26 cellular contexts compared by ENCODE assay signal in genomic region chr5:33738097-33738496, GRCh38.
"Had no signal": no experiment of that assay in that cellular context is flagged by ENCODE, and none has a peak within 500 bp of the region (broad histone marks: within the 10 kb centered on the region; RNA-seq: fewer than 3 reads in every experiment).

No MANE protein-coding gene starts in this region.

- H3K36me3 Mint-ChIP-seq: activated naive CD4-positive, alpha-beta T cell treated with anti-CD3 and anti-CD28 coated beads, Interleukin-2, amount 10 ng/mL, durations not matched to agents 7 days and 5 days; activated naive CD4-positive, alpha-beta T cell treated with anti-CD3 and anti-CD28 coated beads, Interleukin-2, amount 50 U/mL, for 72 hours; activated naive CD8-positive, alpha-beta T cell treated with anti-CD3 and anti-CD28 coated beads, Interleukin-2, amount 10 ng/mL, durations not matched to agents 7 days and 5 days; brain; WTC11 had no signal

- H3K9me3 Mint-ChIP-seq: activated CD4-positive, alpha-beta memory T cell treated with anti-CD3 and anti-CD28 coated beads, Interleukin-2, amount 10 ng/mL, durations not matched to agents 7 days and 5 days; activated CD4-positive, alpha-beta T cell treated with anti-CD3 and anti-CD28 coated beads, Interleukin-2, amount 10 ng/mL, durations not matched to agents 7 days and 5 days; activated naive CD4-positive, alpha-beta T cell treated with anti-CD3 and anti-CD28 coated beads, Interleukin-2, amount 10 ng/mL, durations not matched to agents 7 days and 5 days; activated naive CD4-positive, alpha-beta T cell treated with anti-CD3 and anti-CD28 coated beads, Interleukin-2, amount 50 U/mL, for 72 hours; activated naive CD8-positive, alpha-beta T cell treated with anti-CD3 and anti-CD28 coated beads, Interleukin-2, amount 10 ng/mL, durations not matched to agents 7 days and 5 days; activated T-cell treated with anti-CD3 and anti-CD28 coated beads, Interleukin-2, amount 50 U/mL, for 24 hours; activated T-cell treated with anti-CD3 and anti-CD28 coated beads, Interleukin-2, amount 50 U/mL, for 72 hours; effector memory CD8-positive, alpha-beta T cell; WTC11 had no signal

- H3K27me3 ChIP-seq: ascending aorta, esophagus squamous epithelium, gastroesophageal sphincter had no signal

- ATAC-seq: activated naive CD4-positive, alpha-beta T cell treated with anti-CD3 and anti-CD28 coated beads, Interleukin-2, amount 50 U/mL, for 72 hours; activated T-cell treated with anti-CD3 and anti-CD28 coated beads, Interleukin-2, amount 50 U/mL, for 72 hours; effector memory CD8-positive, alpha-beta T cell; gastroesophageal sphincter; WTC11 had no signal

- H3K4me3 Mint-ChIP-seq: activated CD4-positive, alpha-beta memory T cell treated with anti-CD3 and anti-CD28 coated beads, Interleukin-2, amount 10 ng/mL, durations not matched to agents 7 days and 5 days; activated CD4-positive, alpha-beta T cell treated with anti-CD3 and anti-CD28 coated beads, Interleukin-2, amount 10 ng/mL, durations not matched to agents 7 days and 5 days; activated naive CD4-positive, alpha-beta T cell treated with anti-CD3 and anti-CD28 coated beads, Interleukin-2, amount 10 ng/mL, durations not matched to agents 7 days and 5 days; activated naive CD8-positive, alpha-beta T cell treated with anti-CD3 and anti-CD28 coated beads, Interleukin-2, amount 10 ng/mL, durations not matched to agents 7 days and 5 days; activated T-cell treated with anti-CD3 and anti-CD28 coated beads, Interleukin-2, amount 50 U/mL, for 24 hours; activated T-cell treated with anti-CD3 and anti-CD28 coated beads, Interleukin-2, amount 50 U/mL, for 72 hours; brain; effector memory CD8-positive, alpha-beta T cell; WTC11 had no signal

- H3K27me3 Mint-ChIP-seq: activated CD4-positive, alpha-beta memory T cell treated with anti-CD3 and anti-CD28 coated beads, Interleukin-2, amount 10 ng/mL, durations not matched to agents 7 days and 5 days; activated T-cell treated with anti-CD3 and anti-CD28 coated beads, Interleukin-2, amount 50 U/mL, for 24 hours; brain had no signal

- H3K27ac Mint-ChIP-seq: activated CD4-positive, alpha-beta memory T cell treated with anti-CD3 and anti-CD28 coated beads, Interleukin-2, amount 10 ng/mL, durations not matched to agents 7 days and 5 days; activated CD4-positive, alpha-beta T cell treated with anti-CD3 and anti-CD28 coated beads, Interleukin-2, amount 10 ng/mL, durations not matched to agents 7 days and 5 days; activated naive CD4-positive, alpha-beta T cell treated with anti-CD3 and anti-CD28 coated beads, Interleukin-2, amount 10 ng/mL, durations not matched to agents 7 days and 5 days; activated naive CD4-positive, alpha-beta T cell treated with anti-CD3 and anti-CD28 coated beads, Interleukin-2, amount 50 U/mL, for 72 hours; activated naive CD8-positive, alpha-beta T cell treated with anti-CD3 and anti-CD28 coated beads, Interleukin-2, amount 10 ng/mL, durations not matched to agents 7 days and 5 days; activated T-cell treated with anti-CD3 and anti-CD28 coated beads, Interleukin-2, amount 50 U/mL, for 24 hours; activated T-cell treated with anti-CD3 and anti-CD28 coated beads, Interleukin-2, amount 50 U/mL, for 72 hours; brain; effector memory CD8-positive, alpha-beta T cell; WTC11 had no signal

- H3K4me1 Mint-ChIP-seq: activated CD4-positive, alpha-beta memory T cell treated with anti-CD3 and anti-CD28 coated beads, Interleukin-2, amount 10 ng/mL, durations not matched to agents 7 days and 5 days; activated CD4-positive, alpha-beta T cell treated with anti-CD3 and anti-CD28 coated beads, Interleukin-2, amount 10 ng/mL, durations not matched to agents 7 days and 5 days; activated naive CD4-positive, alpha-beta T cell treated with anti-CD3 and anti-CD28 coated beads, Interleukin-2, amount 10 ng/mL, durations not matched to agents 7 days and 5 days; activated naive CD8-positive, alpha-beta T cell treated with anti-CD3 and anti-CD28 coated beads, Interleukin-2, amount 10 ng/mL, durations not matched to agents 7 days and 5 days had no signal

- DNase-seq: activated CD4-positive, alpha-beta memory T cell treated with anti-CD3 and anti-CD28 coated beads, Interleukin-2, amount 10 ng/mL, durations not matched to agents 7 days and 5 days; activated CD4-positive, alpha-beta T cell treated with anti-CD3 and anti-CD28 coated beads for 1 hour; activated CD4-positive, alpha-beta T cell treated with anti-CD3 and anti-CD28 coated beads for 4 hours; activated CD4-positive, alpha-beta T cell treated with anti-CD3 and anti-CD28 coated beads, Interleukin-2, amount 10 ng/mL, durations not matched to agents 7 days and 5 days; activated CD4-positive, alpha-beta T cell treated with anti-CD3 and anti-CD28 coated beads, Interleukin-2, amount 50 U/mL, for 4 hours; activated CD8-positive, alpha-beta memory T cell treated with anti-CD3 and anti-CD28 coated beads, Interleukin-2, amount 50 U/mL, for 48 hours; activated gamma-delta T cell; activated naive CD4-positive, alpha-beta T cell; activated naive CD4-positive, alpha-beta T cell treated with anti-CD3 and anti-CD28 coated beads, Interleukin-2, amount 10 ng/mL, durations not matched to agents 7 days and 5 days; activated naive CD8-positive, alpha-beta T cell treated with anti-CD3 and anti-CD28 coated beads, Interleukin-2, amount 10 ng/mL, durations not matched to agents 7 days and 5 days; activated T-cell treated with anti-CD3 and anti-CD28 coated beads for 4 hours; activated T-cell treated with anti-CD3 and anti-CD28 coated beads, Interleukin-2, amount 50 U/mL, for 24 hours; activated T-cell treated with anti-CD3 and anti-CD28 coated beads, Interleukin-2, amount 50 U/mL, for 72 hours; cortex of kidney; dermis blood vessel endothelial cell; effector CD4-positive, alpha-beta T cell; effector memory CD8-positive, alpha-beta T cell; esophagus squamous epithelium; foreskin melanocyte; T-helper 2 cell had no signal

- H3K27ac ChIP-seq: ascending aorta, epithelial cell of prostate, esophagus squamous epithelium, gastroesophageal sphincter had no signal

- H3K4me1 ChIP-seq: ascending aorta, esophagus squamous epithelium had no signal

- H3K9me3 ChIP-seq: ascending aorta, esophagus squamous epithelium, gastroesophageal sphincter had no signal

- H3K4me3 ChIP-seq: ascending aorta, esophagus squamous epithelium, gastroesophageal sphincter had no signal

- H3K36me3 ChIP-seq: ascending aorta, esophagus squamous epithelium, gastroesophageal sphincter had no signal
